9 cellular contexts compared by ENCODE assay signal in genomic region chr20:32108814-32109391, GRCh38. TPM values are rescaled to one million over a fixed set of nuclear protein-coding genes. Genes with fewer than 3 reads are reported as not detected.
DNase-seq lines count a peak whose midpoint lies in the region; ATAC-seq, FAIRE-seq and TF ChIP-seq lines count a peak whose summit lies in the region.
"Had no signal": no experiment of that assay in that cellular context is flagged by ENCODE, and none has a peak within 500 bp of the region (broad histone marks: within the 10 kb centered on the region; RNA-seq: fewer than 3 reads in every experiment).

No MANE protein-coding gene starts in this region.

- peak overlapping the region; percentile 96 for H3K4me3 Mint-ChIP-seq in stimulated activated naive CD8-positive, alpha-beta T cell treated with anti-CD3 and anti-CD28 coated beads, Interleukin-15, Interleukin-2, amounts not matched to agents 100 ng/mL and 50 ng/mL, for 24 hours
- no peak overlapping the region for H3K4me3 Mint-ChIP-seq in stimulated activated naive CD8-positive, alpha-beta T cell treated with anti-CD3 and anti-CD28 coated beads, Interleukin-15, amount 100 ng/mL, for 72 hours
- H3K4me3 Mint-ChIP-seq in naive B cell: peak overlapping the region in 7 of 8 donors; percentile 77 to 100 (median 98)

- H3K4me3 ChIP-seq in cardiac fibroblast (replicated peaks in 1 of 2; ENCODE audit: low read depth in 2 of 2, low read length in 2 of 2): peak overlapping the region; percentile 96

- no peak for ATAC-seq in stimulated activated naive CD8-positive, alpha-beta T cell treated with anti-CD3 and anti-CD28 coated beads, Interleukin-15, amount 100 ng/mL, for 72 hours
- no peak for ATAC-seq in naive B cell (ENCODE audit: low read depth in 2 of 2)
- no peak for ATAC-seq in GM19455 (IDR thresholded peaks at IDR 0.05; ENCODE audit: unreplicated experiment)

- TF ChIP-seq CTCF in cardiac fibroblast (IDR thresholded peaks at IDR 0.05; ENCODE audit: low read depth, low read length): no peak

- H3K27me3 Mint-ChIP-seq in stimulated activated naive CD8-positive, alpha-beta T cell treated with anti-CD3 and anti-CD28 coated beads, Interleukin-15, Interleukin-2, amounts not matched to agents 100 ng/mL and 50 ng/mL, for 24 hours: no peaks in the 10 kb centered on the region
- H3K27me3 Mint-ChIP-seq in stimulated activated naive CD8-positive, alpha-beta T cell treated with anti-CD3 and anti-CD28 coated beads, Interleukin-15, amount 100 ng/mL, for 72 hours: peaks cover 2% of the 10 kb centered on the region
- no peaks in the 10 kb centered on the region for H3K27me3 Mint-ChIP-seq in naive B cell

- DNase-seq in stimulated activated naive CD8-positive, alpha-beta T cell treated with anti-CD3 and anti-CD28 coated beads, Interleukin-15, amount 100 ng/mL, for 72 hours: no peak
- no peak for DNase-seq in cardiac fibroblast (ENCODE audit: low read depth in 2 of 2)
- DNase-seq in naive B cell: no peak
- no peak for DNase-seq in islet precursor cell
- DNase-seq in DMS79 (lab: John Stamatoyannopoulos, UW): no peak
- DNase-seq in GM19239 (ENCODE audit: insufficient read length, low spot score): no peak

- H3K27ac Mint-ChIP-seq in stimulated activated naive CD8-positive, alpha-beta T cell treated with anti-CD3 and anti-CD28 coated beads, Interleukin-15, Interleukin-2, amounts not matched to agents 100 ng/mL and 50 ng/mL, for 24 hours: no peak overlapping the region
- H3K27ac Mint-ChIP-seq in stimulated activated naive CD8-positive, alpha-beta T cell treated with anti-CD3 and anti-CD28 coated beads, Interleukin-15, amount 100 ng/mL, for 72 hours: no peak overlapping the region
- peak overlapping the region in 5 of 6 donors; percentile 97 to 100 (median 100) for H3K27ac Mint-ChIP-seq in naive B cell

- H3K4me1 Mint-ChIP-seq in stimulated activated naive CD8-positive, alpha-beta T cell treated with anti-CD3 and anti-CD28 coated beads, Interleukin-15, Interleukin-2, amounts not matched to agents 100 ng/mL and 50 ng/mL, for 24 hours (ENCODE audit: low read depth): peaks cover 34% of the 10 kb centered on the region
- H3K4me1 Mint-ChIP-seq in stimulated activated naive CD8-positive, alpha-beta T cell treated with anti-CD3 and anti-CD28 coated beads, Interleukin-15, amount 100 ng/mL, for 72 hours: peaks cover 39% of the 10 kb centered on the region
- peaks cover 24 to 30% (median 29%) of the 10 kb centered on the region in 3 donors for H3K4me1 Mint-ChIP-seq in naive B cell

- H3K9me3 Mint-ChIP-seq in stimulated activated naive CD8-positive, alpha-beta T cell treated with anti-CD3 and anti-CD28 coated beads, Interleukin-15, Interleukin-2, amounts not matched to agents 100 ng/mL and 50 ng/mL, for 24 hours: no peaks in the 10 kb centered on the region
- no peaks in the 10 kb centered on the region for H3K9me3 Mint-ChIP-seq in stimulated activated naive CD8-positive, alpha-beta T cell treated with anti-CD3 and anti-CD28 coated beads, Interleukin-15, amount 100 ng/mL, for 72 hours
- peaks cover 0 to 1% (median 0%) of the 10 kb centered on the region in 7 donors for H3K9me3 Mint-ChIP-seq in naive B cell

- FAIRE-seq in GM19239 (lab: Jason Lieb, UNC): no peak
- FAIRE-seq: TTC549 had no signal

- peaks cover 9% of the 10 kb centered on the region for H3K36me3 Mint-ChIP-seq in stimulated activated naive CD8-positive, alpha-beta T cell treated with anti-CD3 and anti-CD28 coated beads, Interleukin-15, Interleukin-2, amounts not matched to agents 100 ng/mL and 50 ng/mL, for 24 hours (ENCODE audit: low read depth)
- H3K36me3 Mint-ChIP-seq in naive B cell: no peaks in the 10 kb centered on the region

RNA-seq across cellular contexts. Expression of gene TM9SF4, which starts 0.6 kb away (rescaled TPM):
- 10 to 100 TPM; 28.4 to 44.0 (median 31.6) TPM for polyA plus RNA-seq in naive B cell (ENCODE audit: low read depth in 6 of 6)

RNA-seq across cellular contexts. Expression of gene HCK, which starts 56.9 kb away (rescaled TPM):
- polyA plus RNA-seq in naive B cell (ENCODE audit: low read depth in 6 of 6): 10 to 100 TPM; 26.7 to 71.4 (median 56.5) TPM

Comparison
In these comparisons a context has a peak if more than half of its experiments do, and no peak if none do; other contexts are left out.
1. H3K4me3 Mint-ChIP-seq: peak in stimulated activated naive CD8-positive, alpha-beta T cell treated with anti-CD3 and anti-CD28 coated beads, Interleukin-15, Interleukin-2, amounts not matched to agents 100 ng/mL and 50 ng/mL, for 24 hours (single experiment) and naive B cell (7 of 8); none in stimulated activated naive CD8-positive, alpha-beta T cell treated with anti-CD3 and anti-CD28 coated beads, Interleukin-15, amount 100 ng/mL, for 72 hours (0 of 2).
2. H3K27ac Mint-ChIP-seq: peak in naive B cell (5 of 6); none in stimulated activated naive CD8-positive, alpha-beta T cell treated with anti-CD3 and anti-CD28 coated beads, Interleukin-15, Interleukin-2, amounts not matched to agents 100 ng/mL and 50 ng/mL, for 24 hours (single experiment) and stimulated activated naive CD8-positive, alpha-beta T cell treated with anti-CD3 and anti-CD28 coated beads, Interleukin-15, amount 100 ng/mL, for 72 hours (0 of 2).